In genomic region chrX:69221239-69222102, GRCh38 we compare ENCODE assay signal across 13 cellular contexts. TPM values are rescaled to one million over a fixed set of nuclear protein-coding genes. Genes with fewer than 3 reads are reported as not detected.
DNase-seq lines count a peak whose midpoint lies in the region; ATAC-seq and TF ChIP-seq lines count a peak whose summit lies in the region.
"Had no signal": no experiment of that assay in that cellular context is flagged by ENCODE, and none has a peak within 500 bp of the region (broad histone marks: within the 10 kb centered on the region; RNA-seq: fewer than 3 reads in every experiment).

No MANE protein-coding gene starts in this region.

- no peak for TF ChIP-seq RAD21 in SK-N-SH (IDR thresholded peaks at IDR 0.05; ENCODE audit: low read length)

- WGBS in SK-N-SH (ENCODE audit: low lambda C conversion rate), result 50% methylated on average over 34 of the region's 38 CpGs

- no peak for TF ChIP-seq EP300 in SK-N-SH (IDR thresholded peaks at IDR 0.05; ENCODE audit: borderline replicate concordance in 1 of 2, low read depth in 1 of 2, low read length in 1 of 2)

- H3K27me3 Mint-ChIP-seq in brain (no peaks in the 10 kb centered on the region), nephron progenitor cell (ENCODE audit: low read depth, poor library complexity) (peaks cover 4% of the 10 kb centered on the region)
- H3K27me3 Mint-ChIP-seq: activated CD4-positive, alpha-beta T cell treated with anti-CD3 and anti-CD28 coated beads for 36 hours had no signal

- no peaks in the 10 kb centered on the region for H3F3A ChIP-seq in SK-N-SH (replicated peaks; ENCODE audit: insufficient read depth)

- peak overlapping the region in 3 of 5 experiments; percentile 42 to 69 (median 56) for H3K4me3 Mint-ChIP-seq in brain
- no peak overlapping the region for H3K4me3 Mint-ChIP-seq in nephron progenitor cell
- H3K4me3 Mint-ChIP-seq: activated CD4-positive, alpha-beta T cell treated with anti-CD3 and anti-CD28 coated beads for 36 hours had no signal

- H3K79me2 ChIP-seq in SK-N-SH (ENCODE audit: insufficient read depth), result no peaks in the 10 kb centered on the region

- H3K9me2 ChIP-seq in SK-N-SH, result no peaks in the 10 kb centered on the region

- no peaks in the 10 kb centered on the region for H4K20me1 ChIP-seq in SK-N-SH (ENCODE audit: insufficient read depth)

- H3K4me1 ChIP-seq in HEK293 (ENCODE audit: control insufficient read depth, insufficient read depth, low read length), result no peaks in the 10 kb centered on the region
- H3K4me1 ChIP-seq in SK-N-SH (ENCODE audit: control insufficient read depth in 1 of 2, insufficient read depth in 2 of 2, low read depth in 1 of 2, low read length in 1 of 2), result peaks cover 0 to 5% of the 10 kb centered on the region in 2 experiments; a peak in 1 of 4 replicates
- H3K4me1 ChIP-seq: BE2C, pancreas had no signal

- H3K27ac Mint-ChIP-seq in brain (peak overlapping the region in 4 of 5 experiments; percentile 51 to 96 (median 60)), nephron progenitor cell (no peak overlapping the region)
- H3K27ac Mint-ChIP-seq: activated CD4-positive, alpha-beta T cell treated with anti-CD3 and anti-CD28 coated beads for 36 hours had no signal

- H3K36me3 Mint-ChIP-seq in brain, result no peaks in the 10 kb centered on the region
- H3K36me3 Mint-ChIP-seq in nephron progenitor cell (ENCODE audit: low read depth), result no peaks in the 10 kb centered on the region

- CTCF ChIA-PET in HEK293 (lab: Yijun Ruan, JAX), result interaction anchor here (0.6 to 8.5 kb wide), 43 partner anchors 8 to 489 kb away, joined by 3 to 137 read pairs (median 5); partner anchors contain the start of gene EFNB1
- CTCF ChIA-PET in SK-N-SH (lab: Yijun Ruan, JAX), result interaction anchor here (0.6 to 7.6 kb wide), 33 partner anchors 9 to 488 kb away, joined by 3 to 95 read pairs (median 4); partner anchors contain the start of gene EFNB1

- TF ChIP-seq CTCF in HEK293 (tag by site-specific recombination; IDR thresholded peaks at IDR 0.05) (no peak), brain (conservative IDR thresholded peaks at IDR 0.05) (no peak), nephron progenitor cell (IDR thresholded peaks at IDR 0.05) (no peak), SK-N-SH (IDR thresholded peaks at IDR 0.05) (no peak)

- H3K9ac ChIP-seq in SK-N-SH, result no peak overlapping the region

- H3K9me3 ChIP-seq in HEK293 (ENCODE audit: control insufficient read depth, insufficient read depth, low read depth, low read length), result no peaks in the 10 kb centered on the region
- no peaks in the 10 kb centered on the region for H3K9me3 ChIP-seq in SK-N-SH
- H3K9me3 ChIP-seq: BE2C, pancreas, suprapubic skin had no signal

- DNase-seq in nephron progenitor cell (peak; percentile 5), SK-N-SH (no peak), HuH-7.5 (ENCODE audit: low spot score) (no peak), GM19240 (ENCODE audit: insufficient read length, low spot score) (no peak)
- DNase-seq: activated gamma-delta T cell, cerebellar nuclear complex had no signal

- H3K27me3 ChIP-seq in SK-N-SH (ENCODE audit: insufficient read depth), result peaks cover 5% of the 10 kb centered on the region
- H3K27me3 ChIP-seq: BE2C, suprapubic skin had no signal

- peak; percentile 6 for ATAC-seq in GM18907 (IDR thresholded peaks at IDR 0.05; ENCODE audit: unreplicated experiment)

- H3K4me3 ChIP-seq in HEK293 (ENCODE audit: low read depth, low read length) (no peak overlapping the region), SK-N-SH (ENCODE audit: low read depth in 2 of 2, low read length in 1 of 2) (no peak overlapping the region)
- H3K4me3 ChIP-seq: pancreas, suprapubic skin had no signal

- no peak overlapping the region for H3K4me2 ChIP-seq in SK-N-SH

- no peaks in the 10 kb centered on the region for H3K36me3 ChIP-seq in HEK293 (ENCODE audit: control insufficient read depth in 2 of 2, insufficient read depth in 1 of 2, low read length in 2 of 2)
- H3K36me3 ChIP-seq in SK-N-SH (replicated peaks in 1 of 2; ENCODE audit: control insufficient read depth in 1 of 2, insufficient read depth in 2 of 2, low read length in 1 of 2), result no peaks in the 10 kb centered on the region
- H3K36me3 ChIP-seq: BE2C, pancreas, suprapubic skin had no signal

- H3K9me3 Mint-ChIP-seq in brain (no peaks in the 10 kb centered on the region), nephron progenitor cell (peaks cover 14% of the 10 kb centered on the region)

- H3K4me1 Mint-ChIP-seq in brain (peaks cover 48% of the 10 kb centered on the region), nephron progenitor cell (peaks cover 19% of the 10 kb centered on the region)
- H3K4me1 Mint-ChIP-seq: activated CD4-positive, alpha-beta T cell treated with anti-CD3 and anti-CD28 coated beads for 36 hours had no signal

- no peak overlapping the region for H2AFZ ChIP-seq in SK-N-SH (ENCODE audit: low read depth)

- POLR2A ChIA-PET in HEK293 (lab: Yijun Ruan, JAX) (interaction anchor here (1.7 to 3.9 kb wide), 2 partner anchors 393 kb away, joined by 31 to 34 read pairs; partner anchors contain the start of gene EFNB1), SK-N-SH (lab: Yijun Ruan, JAX) (interaction anchor here (1.4 to 3.1 kb wide), 2 partner anchors 42 to 393 kb away, joined by 3 to 26 read pairs; partner anchors contain the start of gene EFNB1)

- H3K27ac ChIP-seq in HEK293 (ENCODE audit: extremely low read depth, low read depth, low read length) (no peak overlapping the region), SK-N-SH (ENCODE audit: low read depth in 2 of 2, low read length in 1 of 2) (no peak overlapping the region)
- H3K27ac ChIP-seq: pancreas, suprapubic skin had no signal

TF ChIP-seq in HEK293, 187 proteins besides CTCF, POLR2A, EP300 and RAD21:
- TF ChIP-seq ZNF677 (tag by site-specific recombination; IDR thresholded peaks at IDR 0.05), result peak; percentile 88
- no peak for TF ChIP-seq AEBP2 (tag by site-specific recombination; IDR thresholded peaks at IDR 0.05; ENCODE audit: borderline replicate concordance)

TF ChIP-seq in SK-N-SH, 30 proteins besides CTCF, POLR2A, EP300 and RAD21:
- TF ChIP-seq REST (IDR thresholded peaks at IDR 0.05; ENCODE audit: low read depth, low read length) (no peak), GATA2 (CRISPR knock-in tag; IDR thresholded peaks at IDR 0.05) (no peak)
TF ChIP-seq in SK-N-SH: peak in this region for 0.

RNA-seq across cellular contexts. Expression of gene PJA1, which starts 56.2 kb away (rescaled TPM):
- polyA plus RNA-seq in brain (ENCODE audit: insufficient read depth, low read depth, low replicate concordance), result 105 TPM
- polyA plus RNA-seq in SK-N-SH (2012; rRNA removed), result 15.7 and 16.5 TPM in 2 replicates
- 15.1 and 15.7 TPM in 2 replicates for polyA plus RNA-seq in SK-N-SH (2012; cell fraction: cytosol; rRNA removed)
- polyA plus RNA-seq in SK-N-SH (2012; cell fraction: nucleus; rRNA removed), result 12.4 and 14.4 TPM in 2 replicates
